In genomic region chr10:5446390-5446926, GRCh38 we compare ENCODE assay signal across 2 cellular contexts.
TF ChIP-seq lines count a peak whose summit lies in the region.

No MANE protein-coding gene starts in this region.

TF ChIP-seq in HCT116, 20 proteins besides CTCF, POLR2A, EP300 and RAD21 (continued from another document):
- TF ChIP-seq EGR1 (IDR thresholded peaks at IDR 0.05; ENCODE audit: low read depth) (no peak), SIN3A (IDR thresholded peaks at IDR 0.05; ENCODE audit: low read depth) (no peak; the same call in 1 of the 2 replicates), MAX (IDR thresholded peaks at IDR 0.05) (peak; percentile 84)

TF ChIP-seq in SK-N-SH treated with all-trans-retinoic acid at 6 μM for 48 hours, 23 proteins besides CTCF, POLR2A, EP300 and RAD21 (continued from another document):
- TF ChIP-seq CSRNP3 (CRISPR knock-in tag; IDR thresholded peaks at IDR 0.05) (no peak), SNAI2 (CRISPR knock-in tag; IDR thresholded peaks at IDR 0.05) (no peak), TCF4 (CRISPR knock-in tag; IDR thresholded peaks at IDR 0.05; ENCODE audit: borderline replicate concordance) (no peak)
- TF ChIP-seq, protein P1, sequence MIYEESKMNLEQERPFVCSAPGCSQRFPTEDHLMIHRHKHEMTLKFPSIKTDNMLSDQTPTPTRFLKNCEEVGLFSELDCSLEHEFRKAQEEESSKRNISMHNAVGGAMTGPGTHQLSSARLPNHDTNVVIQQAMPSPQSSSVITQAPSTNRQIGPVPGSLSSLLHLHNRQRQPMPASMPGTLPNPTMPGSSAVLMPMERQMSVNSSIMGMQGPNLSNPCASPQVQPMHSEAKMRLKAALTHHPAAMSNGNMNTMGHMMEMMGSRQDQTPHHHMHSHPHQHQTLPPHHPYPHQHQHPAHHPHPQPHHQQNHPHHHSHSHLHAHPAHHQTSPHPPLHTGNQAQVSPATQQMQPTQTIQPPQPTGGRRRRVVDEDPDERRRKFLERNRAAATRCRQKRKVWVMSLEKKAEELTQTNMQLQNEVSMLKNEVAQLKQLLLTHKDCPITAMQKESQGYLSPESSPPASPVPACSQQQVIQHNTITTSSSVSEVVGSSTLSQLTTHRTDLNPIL (CRISPR knock-in tag; IDR thresholded peaks at IDR 0.05; ENCODE audit: low read depth), result no peak
